8 cellular contexts compared by ENCODE assay signal in genomic region chr2:71331581-71332412, GRCh38. TPM values are rescaled to one million over a fixed set of nuclear protein-coding genes. Genes with fewer than 3 reads are reported as not detected.
A peak's percentile ranks its signal among the peaks of the same experiment; 100 is the strongest.
DNase-seq lines count a peak whose midpoint lies in the region; ATAC-seq and TF ChIP-seq lines count a peak whose summit lies in the region.

ZNF638 (plus strand) TSS chr2:71331782; CDS start chr2:71348955, 17,173 bp downstream.

- peak within 1 kb of the TSS; percentile 96 to 98 for H3K9ac ChIP-seq in liver (ENCODE audit: low read depth in 1 of 2, low read length in 2 of 2)

- no peaks in the 10 kb centered on the region for H3K36me3 ChIP-seq in liver (ENCODE audit: control insufficient read depth in 4 of 4, insufficient read depth in 3 of 4, low read depth in 1 of 4, low read length in 3 of 4)

- DNase-seq in NCI-H748 (lab: John Stamatoyannopoulos, UW; ENCODE audit: unreplicated experiment) (peak; percentile 90), dermis blood vessel endothelial cell (peak; percentile 96)
- DNase-seq in activated CD4-positive, alpha-beta T cell treated with anti-CD3 and anti-CD28 coated beads, Interleukin-2, amount 50 U/mL, for 24 hours (ENCODE audit: low read depth in 1 of 2, low spot score in 1 of 2): peak; percentile 84 to 85
- peak; percentile 93 for DNase-seq in stimulated activated CD4-positive, alpha-beta T cell treated with anti-CD3 and anti-CD28 coated beads, Interleukin-4, amount 100 ng/mL, for 24 hours

- peaks cover 11 to 29% (median 19%) of the 10 kb centered on the region in 4 donors for H3K4me1 ChIP-seq in liver (ENCODE audit: control insufficient read depth in 4 of 4, insufficient read depth in 4 of 4, low read length in 3 of 4)

- TF ChIP-seq RAD21 in liver (IDR thresholded peaks at IDR 0.05): peak; percentile 69 to 70

- peak within 1 kb of the TSS; percentile 84 to 100 (median 91) for H3K4me3 ChIP-seq in liver (ENCODE audit: low read depth in 1 of 3, low read length in 3 of 3)

- under 1% methylated on average over 81 of the region's 81 CpGs for WGBS in liver

- TF ChIP-seq CTCF in C4-2B (conservative IDR thresholded peaks at IDR 0.05): peak; percentile 86
- TF ChIP-seq CTCF in liver (IDR thresholded peaks at IDR 0.05; ENCODE audit: low read depth, low read length, missing input control): peak; percentile 65

- H3K27ac ChIP-seq in C4-2B: peak within 1 kb of the TSS; percentile 84
- H3K27ac ChIP-seq in liver (ENCODE audit: low read depth in 1 of 2, low read length in 2 of 2): peak within 1 kb of the TSS; percentile 99

- no peaks in the 10 kb centered on the region for H3K27me3 ChIP-seq in liver (ENCODE audit: control insufficient read depth in 4 of 4, insufficient read depth in 4 of 4, low read length in 3 of 4)

- ATAC-seq in GM19328 (IDR thresholded peaks at IDR 0.05; ENCODE audit: unreplicated experiment) (peak; percentile 95), HG03520 (IDR thresholded peaks at IDR 0.05; ENCODE audit: unreplicated experiment) (peak; percentile 97)

- no peaks in the 10 kb centered on the region for H3K9me3 ChIP-seq in liver (ENCODE audit: control insufficient read depth in 4 of 4, low read length in 3 of 4)

TF ChIP-seq in liver, 16 proteins besides CTCF, POLR2A, EP300 and RAD21:
- TF ChIP-seq SP1 (IDR thresholded peaks at IDR 0.05) (peak; percentile 13), HNF4A (conservative IDR thresholded peaks at IDR 0.05) (peak; percentile 38 to 45), YY1 (IDR thresholded peaks at IDR 0.05) (peak; percentile 97)
- TF ChIP-seq, protein P1, sequence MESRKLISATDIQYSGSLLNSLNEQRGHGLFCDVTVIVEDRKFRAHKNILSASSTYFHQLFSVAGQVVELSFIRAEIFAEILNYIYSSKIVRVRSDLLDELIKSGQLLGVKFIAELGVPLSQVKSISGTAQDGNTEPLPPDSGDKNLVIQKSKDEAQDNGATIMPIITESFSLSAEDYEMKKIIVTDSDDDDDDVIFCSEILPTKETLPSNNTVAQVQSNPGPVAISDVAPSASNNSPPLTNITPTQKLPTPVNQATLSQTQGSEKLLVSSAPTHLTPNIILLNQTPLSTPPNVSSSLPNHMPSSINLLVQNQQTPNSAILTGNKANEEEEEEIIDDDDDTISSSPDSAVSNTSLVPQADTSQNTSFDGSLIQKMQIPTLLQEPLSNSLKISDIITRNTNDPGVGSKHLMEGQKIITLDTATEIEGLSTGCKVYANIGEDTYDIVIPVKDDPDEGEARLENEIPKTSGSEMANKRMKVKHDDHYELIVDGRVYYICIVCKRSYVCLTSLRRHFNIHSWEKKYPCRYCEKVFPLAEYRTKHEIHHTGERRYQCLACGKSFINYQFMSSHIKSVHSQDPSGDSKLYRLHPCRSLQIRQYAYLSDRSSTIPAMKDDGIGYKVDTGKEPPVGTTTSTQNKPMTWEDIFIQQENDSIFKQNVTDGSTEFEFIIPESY (IDR thresholded peaks at IDR 0.05): no peak
TF ChIP-seq in liver: peak in this region for 3.

RNA-seq across cellular contexts. Expression of gene ZNF638, which starts in this region (rescaled TPM):
- total RNA-seq in dermis blood vessel endothelial cell (128 and 163 TPM in 2 replicates), liver (100 to 1,000 TPM in 1 of 2 donors, 10 to 100 TPM in 1; 70.3 to 151 TPM)
- polyA plus RNA-seq in liver: 10 to 100 TPM; 24.8 to 41.9 TPM

Comparison
In these comparisons a context has a peak if more than half of its experiments do, and no peak if none do; other contexts are left out.
1. Peak in every context shown above with its lines: DNase-seq, ATAC-seq, H3K4me3 ChIP-seq and H3K27ac ChIP-seq.